8 cellular contexts compared by ENCODE assay signal in genomic region chr7:64951250-64951848, GRCh38. TPM values are rescaled to one million over a fixed set of nuclear protein-coding genes. Genes with fewer than 3 reads are reported as not detected.
DNase-seq lines count a peak whose midpoint lies in the region; ATAC-seq and TF ChIP-seq lines count a peak whose summit lies in the region.

No MANE protein-coding gene starts in this region.

- no peak for TF ChIP-seq POLR2A in spleen (IDR thresholded peaks at IDR 0.05)

- H3K4me3 ChIP-seq in spleen = no peak overlapping the region

- H3K9me3 ChIP-seq in spleen = peaks cover 0 to 7% (median 0%) of the 10 kb centered on the region in 8 donors

- TF ChIP-seq CTCF in spleen (IDR thresholded peaks at IDR 0.05 in 8 of 11, conservative IDR thresholded peaks at IDR 0.05 in 3 of 11) = peak; percentile 60 to 90 (median 83)

- DNase-seq in COLO829 (ENCODE audit: low spot score) (peak; percentile 78), NCI-H2029 (lab: John Stamatoyannopoulos, UW) (peak; percentile 43), amniotic stem cell (lab: John Stamatoyannopoulos, UW) (peak; percentile 6), hepatic stellate cell (ENCODE audit: low spot score) (peak; percentile 46), spleen (no peak)
- no peak for DNase-seq in stimulated activated CD4-positive, alpha-beta T cell treated with anti-CD3 and anti-CD28 coated beads, Interleukin-4, amount 100 ng/mL, for 1 hour

- H3K36me3 ChIP-seq in spleen = no peaks in the 10 kb centered on the region

- intact Hi-C loops in spleen (cut with DNase I; ENCODE audit: low total_unique reads) = loop anchor here (5.0 kb wide), 1 partner anchor 356 kb away; no protein-coding TSS in a partner anchor

- WGBS in spleen, 5 donors = 8 to 13% (median 12%) methylated on average over 1 of the region's 1 CpG

- peak; percentile 72 for ATAC-seq in GM21390 (IDR thresholded peaks at IDR 0.05; ENCODE audit: unreplicated experiment)
- no peak for ATAC-seq in HG03097 (IDR thresholded peaks at IDR 0.05; ENCODE audit: low FRiP score, unreplicated experiment)

- peak overlapping the region in 2 of 8 donors; percentile 37 to 43 for H3K27ac ChIP-seq in spleen

- H3K4me1 ChIP-seq in spleen = peaks cover 5 to 21% (median 11%) of the 10 kb centered on the region in 6 donors

- peaks cover 0 to 37% (median 14%) of the 10 kb centered on the region in 7 donors for H3K27me3 ChIP-seq in spleen (replicated peaks in 1 of 7)

RNA-seq across cellular contexts. Expression of gene ZNF117, which starts 39.5 kb away (rescaled TPM):
- 10 to 100 TPM; 13.7 to 23.2 (median 16.5) TPM for total RNA-seq in spleen
- polyA plus RNA-seq in spleen = 1 to 10 TPM; 4.0 to 5.3 (median 4.5) TPM

RNA-seq across cellular contexts. Expression of gene ZNF273, which starts 48.3 kb away (rescaled TPM):
- total RNA-seq in spleen = 10 to 100 TPM in 1 of 7 donors, 1 to 10 TPM in 6; 5.4 to 10.4 (median 6.7) TPM
- polyA plus RNA-seq in spleen = 1 to 10 TPM; 2.4 to 4.0 (median 3.0) TPM

RNA-seq across cellular contexts. Expression of gene ERV3-1, which starts 55.1 kb away (rescaled TPM):
- 10 to 100 TPM; 17.7 to 42.4 (median 25.6) TPM for total RNA-seq in spleen
- polyA plus RNA-seq in spleen = 1 to 10 TPM; 1.4 to 3.2 (median 2.0) TPM

Comparison
In these comparisons a context has a peak if more than half of its experiments do, and no peak if none do; other contexts are left out.
1. DNase-seq: peak in COLO829 (single experiment), NCI-H2029 (single experiment), amniotic stem cell (single experiment) and hepatic stellate cell (single experiment); none in spleen (single experiment) and stimulated activated CD4-positive, alpha-beta T cell treated with anti-CD3 and anti-CD28 coated beads, Interleukin-4, amount 100 ng/mL, for 1 hour (single experiment).